23 cellular contexts compared by ENCODE assay signal in genomic region chr10:129767751-129768150, GRCh38.
"Had no signal": no experiment of that assay in that cellular context is flagged by ENCODE, and none has a peak within 500 bp of the region (broad histone marks: within the 10 kb centered on the region; RNA-seq: fewer than 3 reads in every experiment).

No MANE protein-coding gene starts in this region.

- H3K27me3 ChIP-seq: breast epithelium, neutrophil, pancreas, upper lobe of left lung had no signal

- H3K27ac ChIP-seq: breast epithelium, neutrophil, pancreas, SK-N-MC, thoracic aorta, upper lobe of left lung had no signal

- H3K9me3 Mint-ChIP-seq: activated naive CD4-positive, alpha-beta T cell treated with anti-CD3 and anti-CD28 coated beads, Interleukin-2, amount 50 U/mL, for 24 hours; central memory CD8-positive, alpha-beta T cell; immature natural killer cell; nephron had no signal

- DNase-seq: activated CD4-positive, alpha-beta T cell treated with anti-CD3 and anti-CD28 coated beads for 4 hours; activated CD4-positive, alpha-beta T cell treated with anti-CD3 and anti-CD28 coated beads, Interleukin-2, amount 50 U/mL, for 48 hours; activated CD4-positive, CD25-positive, alpha-beta regulatory T cell; activated T-cell treated with anti-CD3 and anti-CD28 coated beads, Interleukin-2, amount 50 U/mL, for 24 hours; effector memory CD4-positive, alpha-beta T cell; foreskin fibroblast; hippocampal formation; immature natural killer cell; kidney glomerular epithelial cell; right cardiac atrium; stimulated activated CD4-positive, alpha-beta T cell treated with anti-CD3 and anti-CD28 coated beads, Interleukin-2, amount 100 ng/mL, for 48 hours; stimulated activated naive CD4-positive, alpha-beta T cell treated with Interleukin-2 at 50 U/mL for 16 hours had no signal

- H3K4me3 Mint-ChIP-seq: activated naive CD4-positive, alpha-beta T cell treated with anti-CD3 and anti-CD28 coated beads, Interleukin-2, amount 50 U/mL, for 24 hours; activated T-cell treated with anti-CD3 and anti-CD28 coated beads, Interleukin-2, amount 50 U/mL, for 24 hours; central memory CD8-positive, alpha-beta T cell; immature natural killer cell; nephron had no signal

- ATAC-seq: left lobe of liver, pancreas, right cardiac atrium had no signal

- H3K4me1 Mint-ChIP-seq: activated naive CD4-positive, alpha-beta T cell treated with anti-CD3 and anti-CD28 coated beads, Interleukin-2, amount 50 U/mL, for 24 hours; central memory CD8-positive, alpha-beta T cell; immature natural killer cell had no signal

- H3K4me3 ChIP-seq: breast epithelium, lung, pancreas, SK-N-MC, thoracic aorta, upper lobe of left lung had no signal

- H3K36me3 ChIP-seq: breast epithelium, neutrophil, thoracic aorta had no signal

- H3K9me3 ChIP-seq: breast epithelium, neutrophil, pancreas, thoracic aorta, upper lobe of left lung had no signal

- H3K27me3 Mint-ChIP-seq: activated naive CD4-positive, alpha-beta T cell treated with anti-CD3 and anti-CD28 coated beads, Interleukin-2, amount 50 U/mL, for 24 hours; activated T-cell treated with anti-CD3 and anti-CD28 coated beads, Interleukin-2, amount 50 U/mL, for 24 hours; central memory CD8-positive, alpha-beta T cell had no signal

- H3K4me1 ChIP-seq: breast epithelium, pancreas, upper lobe of left lung had no signal

- H3K27ac Mint-ChIP-seq: activated naive CD4-positive, alpha-beta T cell treated with anti-CD3 and anti-CD28 coated beads, Interleukin-2, amount 50 U/mL, for 24 hours; activated T-cell treated with anti-CD3 and anti-CD28 coated beads, Interleukin-2, amount 50 U/mL, for 24 hours; immature natural killer cell; nephron had no signal
